In the genomic region with DNA sequence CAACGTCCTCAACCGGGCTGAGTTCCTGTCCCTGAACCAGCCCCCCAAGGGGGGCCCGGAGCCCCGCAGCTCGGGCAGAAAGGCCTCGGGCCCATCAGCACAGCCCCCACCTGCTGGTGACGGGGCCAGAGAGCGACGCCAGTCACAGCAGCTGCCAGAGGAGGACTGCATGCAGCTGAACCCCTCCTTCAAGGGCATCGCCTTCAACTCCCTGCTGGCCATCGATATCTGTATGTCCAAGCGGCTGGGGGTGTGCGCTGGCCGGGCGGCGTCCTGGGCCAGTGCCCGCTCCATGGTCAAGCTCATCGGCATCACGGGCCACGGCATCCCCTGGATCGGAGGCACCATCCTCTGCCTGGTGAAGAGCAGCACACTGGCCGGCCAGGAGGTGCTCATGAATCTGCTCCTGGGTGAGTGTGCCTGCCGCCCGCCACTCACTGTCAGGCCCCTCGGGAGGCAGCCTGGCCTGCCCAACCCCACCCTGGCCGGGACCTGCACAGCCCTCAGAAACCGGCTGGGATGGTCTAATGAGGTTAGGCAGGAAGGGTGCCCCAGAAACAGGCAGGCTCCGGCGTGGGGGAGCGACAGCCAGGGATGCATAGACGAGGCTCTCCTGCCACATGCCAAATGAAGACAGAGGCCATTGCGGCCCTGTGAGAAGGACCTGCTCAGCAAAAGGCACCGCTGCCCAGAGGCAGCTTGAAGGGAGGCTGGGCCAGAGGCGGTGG, we compare ENCODE assay signal across 10 cellular contexts. TPM values are rescaled to one million over a fixed set of nuclear protein-coding genes. Genes with fewer than 3 reads are reported as not detected.
DNase-seq lines count a peak whose midpoint lies in the region; ATAC-seq and TF ChIP-seq lines count a peak whose summit lies in the region.
"Had no signal": no experiment of that assay in that cellular context is flagged by ENCODE, and none has a peak within 500 bp of the region (broad histone marks: within the 10 kb centered on the region; RNA-seq: fewer than 3 reads in every experiment).

No MANE protein-coding gene starts in this region.

- H3K9me3 ChIP-seq in esophagus squamous epithelium (no peaks in the 10 kb centered on the region), upper lobe of right lung (no peaks in the 10 kb centered on the region)

- H3K36me3 ChIP-seq in esophagus squamous epithelium (no peaks in the 10 kb centered on the region), upper lobe of right lung (no peaks in the 10 kb centered on the region)

- H3K4me3 ChIP-seq in esophagus squamous epithelium, result peak overlapping the region; percentile 18 to 64 (median 46)
- peak overlapping the region; percentile 49 for H3K4me3 ChIP-seq in upper lobe of right lung

- WGBS in esophagus squamous epithelium, 2 donors, result 60% methylated on average over 1 of the region's 34 CpGs; no CpG with 5 or more reads in 1 of the 2 donors

- DNase-seq in NCI-H1417 (lab: John Stamatoyannopoulos, UW), result peak in 2 of 3 experiments; percentile 51 to 65
- DNase-seq in NCI-H1417 treated with DMSO at 0.1 percent for 48 hours (lab: John Stamatoyannopoulos, UW), result no peak
- no peak for DNase-seq in esophagus squamous epithelium (lab: John Stamatoyannopoulos, UW)
- DNase-seq in myocyte (ENCODE audit: low read depth), result peak; percentile 76
- DNase-seq in upper lobe of right lung, result no peak
- no peak for DNase-seq in NAMALWA (ENCODE audit: low spot score)
- no peak for DNase-seq in AML-193 (lab: John Stamatoyannopoulos, UW)
- DNase-seq: activated naive CD4-positive, alpha-beta T cell treated with anti-CD3 and anti-CD28 coated beads for 36 hours; stimulated activated naive CD8-positive, alpha-beta T cell treated with anti-CD3 and anti-CD28 coated beads, Interleukin-15, Interleukin-2, amounts not matched to agents 100 U/mL and 50 U/mL, for 24 hours had no signal

- H3K27me3 ChIP-seq in esophagus squamous epithelium (no peaks in the 10 kb centered on the region), upper lobe of right lung (no peaks in the 10 kb centered on the region)

- TF ChIP-seq POLR2A in esophagus squamous epithelium (IDR thresholded peaks at IDR 0.05), result no peak

- ATAC-seq in upper lobe of right lung, result no peak
- ATAC-seq in GM21737 (IDR thresholded peaks at IDR 0.05; ENCODE audit: unreplicated experiment), result no peak
- ATAC-seq: stimulated activated naive CD8-positive, alpha-beta T cell treated with anti-CD3 and anti-CD28 coated beads, Interleukin-15, Interleukin-2, amounts not matched to agents 100 U/mL and 50 U/mL, for 24 hours had no signal

- intact Hi-C loops in esophagus squamous epithelium (cut with DNase I), result no loop called here
- intact Hi-C loops in upper lobe of right lung (cut with DNase I), result no loop called here

- H3K4me1 ChIP-seq in esophagus squamous epithelium, result peaks cover 0 to 19% (median 9%) of the 10 kb centered on the region in 3 donors
- H3K4me1 ChIP-seq in upper lobe of right lung, result no peaks in the 10 kb centered on the region

- no peak for TF ChIP-seq CTCF in esophagus squamous epithelium (IDR thresholded peaks at IDR 0.05)
- TF ChIP-seq CTCF in upper lobe of right lung (IDR thresholded peaks at IDR 0.05), result no peak

- H3K27ac ChIP-seq in esophagus squamous epithelium (peak overlapping the region in 3 of 4 donors; percentile 49 to 77 (median 59)), upper lobe of right lung (peak overlapping the region; percentile 55)

RNA-seq across cellular contexts. Expression of a gene that starts 0.7 kb away (rescaled TPM):
- total RNA-seq in esophagus squamous epithelium (1 to 10 TPM in 1 of 4 donors, under 1 TPM in 2, not detected in 1; 0.40 to 2.9 (median 0.97) TPM), myocyte (63.5 and 92.3 TPM in 2 replicates), upper lobe of right lung (1.5 TPM)
- 23.8 TPM for polyA plus RNA-seq in myocyte (2012)

RNA-seq across cellular contexts. Expression of a gene that starts 13.9 kb away (rescaled TPM):
- total RNA-seq in esophagus squamous epithelium (1 to 10 TPM in 3 of 4 donors, under 1 TPM in 1; 0.61 to 2.9 (median 2.0) TPM), myocyte (6.1 and 7.0 TPM in 2 replicates), upper lobe of right lung (14.8 TPM)
- 4.4 TPM for polyA plus RNA-seq in myocyte (2012)

Comparison
In these comparisons a context has a peak if more than half of its experiments do, and no peak if none do; other contexts are left out.
1. DNase-seq: peak in NCI-H1417 (2 of 3) and myocyte (single experiment); none in NCI-H1417 treated with DMSO at 0.1 percent for 48 hours (single experiment), esophagus squamous epithelium (single experiment), upper lobe of right lung (single experiment), NAMALWA (single experiment) and AML-193 (0 of 2).
2. RNA of a gene that starts 0.7 kb away (total RNA-seq): 63.5 to 92.3 TPM in myocyte; 1.5 TPM in upper lobe of right lung (single experiment) and 0.40 to 2.9 TPM in esophagus squamous epithelium; every median in the first group is over 10 times any median in the second.